26 cellular contexts compared by ENCODE assay signal in genomic region chr18:3906072-3906471, GRCh38.
A peak's percentile ranks its signal among the peaks of the same experiment; 100 is the strongest.
DNase-seq lines count a peak whose midpoint lies in the region; ATAC-seq, FAIRE-seq and TF ChIP-seq lines count a peak whose summit lies in the region.
"Had no signal": no experiment of that assay in that cellular context is flagged by ENCODE, and none has a peak within 500 bp of the region (broad histone marks: within the 10 kb centered on the region; RNA-seq: fewer than 3 reads in every experiment).

No MANE protein-coding gene starts in this region.

- WGBS in hepatocyte (ENCODE audit: low lambda C conversion rate, missing lambda C conversion rate), result 51% methylated on average over 2 of the region's 2 CpGs

- H3K4me2 ChIP-seq in hepatocyte, result peak overlapping the region; percentile 12
- H3K4me2 ChIP-seq: KMS-11 had no signal

- peak; percentile 26 for DNase-seq in GM18507 (ENCODE audit: extremely low spot score, insufficient read length, low read depth)
- peak; percentile 22 for DNase-seq in NCI-H226
- peak; percentile 24 for DNase-seq in hepatocyte (ENCODE audit: low spot score)
- no peak for DNase-seq in activated CD8-positive, alpha-beta memory T cell treated with anti-CD3 and anti-CD28 coated beads for 24 hours
- DNase-seq in foreskin melanocyte, result no peak
- DNase-seq in caudate nucleus (lab: John Stamatoyannopoulos, UW), result no peak
- DNase-seq: activated CD4-positive, alpha-beta T cell treated with anti-CD3 and anti-CD28 coated beads for 4 hours; activated CD8-positive, alpha-beta memory T cell treated with anti-CD3 and anti-CD28 coated beads, Interleukin-2, amount 10 ng/mL, durations not matched to agents 7 days and 5 days; head of caudate nucleus; left ventricle myocardium superior; NCI-H1092 treated with DMSO at 0.1 percent for 48 hours; NCI-H2107; NCI-H524; SHP77; stimulated activated CD4-positive, alpha-beta T cell treated with anti-CD3 and anti-CD28 coated beads, Interleukin-2, amount 100 ng/mL, for 24 hours; stimulated activated naive CD8-positive, alpha-beta T cell treated with anti-CD3 and anti-CD28 coated beads, Interleukin-15, Interleukin-2, amounts not matched to agents 100 U/mL and 50 U/mL, for 24 hours; T-helper 1 cell; transverse colon had no signal

- no peak overlapping the region for H3K4me3 ChIP-seq in hepatocyte
- H3K4me3 ChIP-seq: transverse colon had no signal

- no peaks in the 10 kb centered on the region for H3K36me3 ChIP-seq in hepatocyte (replicated peaks; ENCODE audit: insufficient read depth, low read depth)
- H3K36me3 ChIP-seq: transverse colon had no signal

- no peaks in the 10 kb centered on the region for H3K4me1 ChIP-seq in hepatocyte (ENCODE audit: insufficient read depth)
- H3K4me1 ChIP-seq: transverse colon had no signal

- H4K20me1 ChIP-seq in hepatocyte (ENCODE audit: insufficient read depth, poor library complexity, severe bottlenecking), result no peaks in the 10 kb centered on the region

- H3K9me2 ChIP-seq in hepatocyte (replicated peaks; ENCODE audit: insufficient read depth), result no peaks in the 10 kb centered on the region

- H3K27me3 ChIP-seq in hepatocyte, result no peaks in the 10 kb centered on the region
- H3K27me3 ChIP-seq: transverse colon had no signal

- ATAC-seq in GM21423 (IDR thresholded peaks at IDR 0.05; ENCODE audit: unreplicated experiment) (peak; percentile 65), HG02870 (IDR thresholded peaks at IDR 0.05; ENCODE audit: unreplicated experiment) (no peak)
- ATAC-seq: activated CD8-positive, alpha-beta memory T cell treated with anti-CD3 and anti-CD28 coated beads, Interleukin-2, amount 10 ng/mL, durations not matched to agents 7 days and 5 days; activated T-helper 17 cell treated with anti-CD3 and anti-CD28 coated beads, Interleukin-2, amount 50 U/mL, for 72 hours; HCT116; left ventricle myocardium superior; stimulated activated naive CD8-positive, alpha-beta T cell treated with anti-CD3 and anti-CD28 coated beads, Interleukin-15, Interleukin-2, amounts not matched to agents 100 U/mL and 50 U/mL, for 24 hours had no signal

- FAIRE-seq in GM18507 (lab: Jason Lieb, UNC), result no peak
- FAIRE-seq: bronchial epithelial cell, endometrium, G401.6 had no signal

- H3K9me3 ChIP-seq in hepatocyte (ENCODE audit: low read depth), result no peaks in the 10 kb centered on the region
- H3K9me3 ChIP-seq: transverse colon had no signal

- H3K27ac ChIP-seq in hepatocyte, result peak overlapping the region; percentile 60
- no peak overlapping the region for H3K27ac ChIP-seq in caudate nucleus (ENCODE audit: low read depth, low read length)
- H3K27ac ChIP-seq: KMS-11, transverse colon had no signal

- no peak for TF ChIP-seq CTCF in hepatocyte (IDR thresholded peaks at IDR 0.05; ENCODE audit: poor library complexity)

- H3K79me2 ChIP-seq in hepatocyte, result no peaks in the 10 kb centered on the region

- no peak overlapping the region for H2AFZ ChIP-seq in hepatocyte

Comparison
In these comparisons a context has a peak if more than half of its experiments do, and no peak if none do; other contexts are left out.
1. DNase-seq: peak in GM18507 (single experiment), NCI-H226 (single experiment) and hepatocyte (single experiment); none in activated CD8-positive, alpha-beta memory T cell treated with anti-CD3 and anti-CD28 coated beads for 24 hours (single experiment), foreskin melanocyte (single experiment) and caudate nucleus (0 of 61).